ENCODE assay signal across 21 cellular contexts in the genomic region with DNA sequence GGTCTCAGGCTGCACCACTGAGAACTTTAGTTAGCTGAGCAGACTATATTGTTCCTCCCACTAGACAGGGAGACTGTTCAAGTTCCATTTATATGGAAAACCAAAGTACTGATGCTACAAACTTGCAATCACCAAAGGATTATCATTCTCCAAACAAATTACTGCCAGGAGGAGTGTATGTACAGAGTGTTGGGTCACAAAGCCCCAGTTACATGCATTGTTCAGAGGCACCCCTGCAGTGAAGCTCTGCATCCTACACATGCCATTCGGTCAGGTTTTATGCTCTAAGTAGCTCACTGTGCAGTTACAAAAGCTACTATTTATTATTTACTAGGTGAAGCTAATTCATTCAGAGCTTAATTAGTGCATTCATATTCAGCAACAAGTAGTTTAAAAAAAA.
"Had no signal": no experiment of that assay in that cellular context is flagged by ENCODE, and none has a peak within 500 bp of the region (broad histone marks: within the 10 kb centered on the region; RNA-seq: fewer than 3 reads in every experiment).

No MANE protein-coding gene starts in this region.

- H3K27me3 Mint-ChIP-seq: naive thymus-derived CD4-positive, alpha-beta T cell; type B pancreatic cell had no signal

- ATAC-seq: esophagus mucosa; heart left ventricle; left lobe of liver; naive thymus-derived CD4-positive, alpha-beta T cell; stimulated activated naive CD8-positive, alpha-beta T cell treated with anti-CD3 and anti-CD28 coated beads, Interleukin-15, Interleukin-2, amounts not matched to agents 100 U/mL and 50 U/mL, for 24 hours had no signal

- H3K36me3 ChIP-seq: right atrium auricular region, suprapubic skin, thyroid gland had no signal

- H3K4me1 Mint-ChIP-seq: naive thymus-derived CD4-positive, alpha-beta T cell had no signal

- H3K36me3 Mint-ChIP-seq: type B pancreatic cell had no signal

- H3K9me3 ChIP-seq: heart left ventricle, right atrium auricular region, suprapubic skin, thyroid gland had no signal

- FAIRE-seq: endometrium, frontal cortex, small intestine, urothelium cell line had no signal

- H3K27me3 ChIP-seq: dorsolateral prefrontal cortex, heart left ventricle, right atrium auricular region, suprapubic skin, thyroid gland had no signal

- H3K27ac ChIP-seq: dorsolateral prefrontal cortex, heart left ventricle, right atrium auricular region, suprapubic skin, thyroid gland had no signal

- H3K4me3 ChIP-seq: dorsolateral prefrontal cortex, heart left ventricle, right atrium auricular region, suprapubic skin, thyroid gland had no signal

- H3K4me3 Mint-ChIP-seq: naive thymus-derived CD4-positive, alpha-beta T cell; nephron progenitor cell; type B pancreatic cell had no signal

- H3K27ac Mint-ChIP-seq: naive thymus-derived CD4-positive, alpha-beta T cell; nephron progenitor cell; type B pancreatic cell had no signal

- H3K4me1 ChIP-seq: thyroid gland had no signal

- H3K9me3 Mint-ChIP-seq: naive thymus-derived CD4-positive, alpha-beta T cell; nephron progenitor cell; type B pancreatic cell had no signal

- DNase-seq: cortex of kidney; dorsolateral prefrontal cortex; effector memory CD4-positive, alpha-beta T cell; heart left ventricle; hippocampal formation; mammary epithelial cell; naive thymus-derived CD4-positive, alpha-beta T cell; nephron progenitor cell; posterior cingulate gyrus; small intestine; stimulated activated CD4-positive, alpha-beta T cell treated with anti-CD3 and anti-CD28 coated beads, Interleukin-12 subunit alpha, Interleukin-12 subunit beta, amount 100 ng/mL, for 4 hours; stimulated activated naive CD8-positive, alpha-beta T cell treated with anti-CD3 and anti-CD28 coated beads, Interleukin-15, Interleukin-2, amounts not matched to agents 100 U/mL and 50 U/mL, for 24 hours; thyroid gland had no signal
